ENCODE assay signal across 8 cellular contexts in genomic region chr12:27185234-27186045, GRCh38. TPM values are rescaled to one million over a fixed set of nuclear protein-coding genes. Genes with fewer than 3 reads are reported as not detected.
A peak's percentile ranks its signal among the peaks of the same experiment; 100 is the strongest.
DNase-seq lines count a peak whose midpoint lies in the region; ATAC-seq, FAIRE-seq and TF ChIP-seq lines count a peak whose summit lies in the region.

No MANE protein-coding gene starts in this region.

- no peak overlapping the region for H3K9ac ChIP-seq in smooth muscle cell (ENCODE audit: low read depth)
- H3K9ac ChIP-seq in kidney (ENCODE audit: low read length in 2 of 2) = no peak overlapping the region

- H3K27me3 ChIP-seq in smooth muscle cell (ENCODE audit: low read depth) = no peaks in the 10 kb centered on the region

- H3K4me3 ChIP-seq in smooth muscle cell (no peak overlapping the region), kidney (ENCODE audit: low read length in 2 of 2) (no peak overlapping the region)

- FAIRE-seq in kidney (lab: Jason Lieb, UNC) = no peak

- H3K27ac ChIP-seq in smooth muscle cell (ENCODE audit: low read depth) = peak overlapping the region; percentile 87
- no peak overlapping the region for H3K27ac ChIP-seq in kidney (ENCODE audit: low read depth in 2 of 2, low read length in 2 of 2)

- TF ChIP-seq CTCF in AG09319 (IDR thresholded peaks at IDR 0.05; ENCODE audit: low read depth, low read length) (no peak), smooth muscle cell (IDR thresholded peaks at IDR 0.05; ENCODE audit: borderline replicate concordance, insufficient read depth, poor library complexity, severe bottlenecking) (no peak), kidney (IDR thresholded peaks at IDR 0.05; ENCODE audit: borderline replicate concordance, extremely low read depth, insufficient read depth) (no peak)

- no peaks in the 10 kb centered on the region for H4K20me1 ChIP-seq in smooth muscle cell (ENCODE audit: low read depth)

- peak overlapping the region; percentile 38 for H3K4me2 ChIP-seq in smooth muscle cell

- H3K4me1 ChIP-seq in smooth muscle cell (ENCODE audit: low read depth) (peaks cover 9% of the 10 kb centered on the region), kidney (ENCODE audit: control insufficient read depth in 1 of 2, insufficient read depth in 1 of 2, low read depth in 1 of 2, low read length in 2 of 2) (no peaks in the 10 kb centered on the region)

- no peaks in the 10 kb centered on the region for H3K36me3 ChIP-seq in smooth muscle cell (ENCODE audit: low read depth)
- no peaks in the 10 kb centered on the region for H3K36me3 ChIP-seq in kidney (ENCODE audit: control insufficient read depth in 1 of 2, insufficient read depth in 2 of 2, low read length in 2 of 2)

- peak; percentile 29 for DNase-seq in AG09319 (ENCODE audit: extremely low read depth, low read depth)
- peak; percentile 81 for DNase-seq in astrocyte of the hippocampus (ENCODE audit: low read depth, low spot score)
- DNase-seq in smooth muscle cell (lab: John Stamatoyannopoulos, UW; ENCODE audit: unreplicated experiment) = no peak
- no peak for DNase-seq in hypothalamus (lab: John Stamatoyannopoulos, UW)
- no peak for DNase-seq in KBM-7
- DNase-seq in kidney = no peak

- ATAC-seq in GM19455 (IDR thresholded peaks at IDR 0.05; ENCODE audit: unreplicated experiment) (peak; percentile 69), HG03520 (IDR thresholded peaks at IDR 0.05; ENCODE audit: unreplicated experiment) (peak; percentile 73)

- WGBS in smooth muscle cell (ENCODE audit: low lambda C conversion rate) = 57% methylated on average over 4 of the region's 4 CpGs

- peaks cover 19% of the 10 kb centered on the region for H3F3A ChIP-seq in smooth muscle cell (ENCODE audit: low read depth)

- H3K79me2 ChIP-seq in smooth muscle cell (ENCODE audit: low read depth) = no peaks in the 10 kb centered on the region

- no peaks in the 10 kb centered on the region for H3K9me3 ChIP-seq in smooth muscle cell (replicated peaks; ENCODE audit: low read depth)
- no peaks in the 10 kb centered on the region for H3K9me3 ChIP-seq in kidney (ENCODE audit: control insufficient read depth in 1 of 2, low read length in 2 of 2)

- H2AFZ ChIP-seq in smooth muscle cell (ENCODE audit: low read depth) = no peak overlapping the region

- intact Hi-C loops in kidney (cut with DNase I) = no loop called here

- in situ Hi-C loops in KBM-7 (cut with MboI; ENCODE audit: low pct_unique_long_range_greater_than_20kb, low sequenced_read_pairs) = no loop called here

RNA-seq across cellular contexts. Expression of gene STK38L, which starts 58.6 kb away (rescaled TPM):
- total RNA-seq in smooth muscle cell (178 and 190 TPM in 2 replicates), kidney (43.6 TPM)
- polyA plus RNA-seq in smooth muscle cell (57.8 and 82.7 TPM in 2 replicates), kidney (ENCODE audit: insufficient read depth, low read depth, low replicate concordance) (5.2 TPM)

Comparison
In these comparisons a context has a peak if more than half of its experiments do, and no peak if none do; other contexts are left out.
1. DNase-seq: peak in AG09319 (single experiment) and astrocyte of the hippocampus (single experiment); none in smooth muscle cell (single experiment), hypothalamus (0 of 51), KBM-7 (single experiment) and kidney (single experiment).